10 cellular contexts compared by ENCODE assay signal in the genomic region with DNA sequence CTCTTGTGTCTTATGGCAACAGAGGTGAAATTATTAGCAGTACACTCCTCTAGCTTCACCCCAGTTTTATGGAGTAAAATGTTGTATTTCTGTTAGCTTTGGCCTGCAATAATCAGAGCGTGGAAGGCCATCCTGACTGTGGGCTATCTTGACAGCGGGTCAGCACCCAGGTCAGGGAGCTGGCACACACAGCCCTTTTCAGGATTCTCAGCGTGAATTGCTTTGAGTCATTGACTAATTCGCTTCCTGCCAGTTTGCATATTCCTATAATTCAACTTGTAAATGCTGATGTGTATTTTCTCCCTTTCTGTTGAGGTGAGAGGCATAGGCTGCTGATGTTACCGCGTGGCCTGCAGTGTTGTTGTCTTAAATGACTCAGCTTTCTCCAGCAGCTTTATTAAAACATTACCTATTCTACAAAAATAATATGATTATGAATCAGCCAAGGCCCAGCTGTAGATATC.
DNase-seq lines count a peak whose midpoint lies in the region; ATAC-seq and TF ChIP-seq lines count a peak whose summit lies in the region.
"Had no signal": no experiment of that assay in that cellular context is flagged by ENCODE, and none has a peak within 500 bp of the region (broad histone marks: within the 10 kb centered on the region; RNA-seq: fewer than 3 reads in every experiment).

No MANE protein-coding gene starts in this region.

- TF ChIP-seq CTCF in Panc1 (IDR thresholded peaks at IDR 0.05) (no peak), fibroblast of the aortic adventitia (IDR thresholded peaks at IDR 0.05; ENCODE audit: insufficient read depth, low read length) (no peak), smooth muscle cell (IDR thresholded peaks at IDR 0.05; ENCODE audit: borderline replicate concordance, insufficient read depth, poor library complexity, severe bottlenecking) (no peak)

- no peak overlapping the region for H3K9ac ChIP-seq in smooth muscle cell (ENCODE audit: low read depth)

- CTCF ChIA-PET in Panc1 (lab: Charles Lee) (no interaction called here), HEK293T (lab: Yijun Ruan, JAX) (interaction anchor here (1.1 kb wide), 1 partner anchor 23 kb away, joined by 3 read pairs; no protein-coding TSS in a partner anchor)

- H3K4me3 ChIP-seq in Panc1 (ENCODE audit: low read depth in 2 of 2, low read length in 2 of 2) (no peak overlapping the region), fibroblast of the aortic adventitia (ENCODE audit: low read depth, low read length) (no peak overlapping the region), smooth muscle cell (no peak overlapping the region)
- H3K4me3 ChIP-seq: SK-N-MC had no signal

- no peak overlapping the region for H3K27ac ChIP-seq in Panc1 (ENCODE audit: low read length)
- H3K27ac ChIP-seq in smooth muscle cell (ENCODE audit: low read depth), result peak overlapping the region; percentile 70
- H3K27ac ChIP-seq: SK-N-MC had no signal

- intact Hi-C loops in Panc1 (cut with micrococcal nuclease; ENCODE audit: unreplicated experiment) (no loop called here), posterior cingulate gyrus (cut with DNase I) (no loop called here)

- H3K27me3 ChIP-seq in Panc1 (ENCODE audit: control insufficient read depth, insufficient read depth, low read length) (no peaks in the 10 kb centered on the region), smooth muscle cell (ENCODE audit: low read depth) (no peaks in the 10 kb centered on the region)

- peaks cover 10% of the 10 kb centered on the region for H3K4me1 ChIP-seq in Panc1 (ENCODE audit: control insufficient read depth, insufficient read depth, low read length)
- H3K4me1 ChIP-seq in smooth muscle cell (ENCODE audit: low read depth), result no peaks in the 10 kb centered on the region

- POLR2A ChIA-PET in Panc1 (lab: Charles Lee) (no interaction called here), HEK293T (lab: Yijun Ruan, JAX) (interaction anchor here (0.8 kb wide), 1 partner anchor 54 kb away, joined by 5 read pairs; no protein-coding TSS in a partner anchor)

- ATAC-seq in GM21737 (IDR thresholded peaks at IDR 0.05; ENCODE audit: unreplicated experiment) (peak; percentile 70), Panc1 (peak; percentile 74), HG02763 (IDR thresholded peaks at IDR 0.05; ENCODE audit: unreplicated experiment) (no peak)

- H3K36me3 ChIP-seq in Panc1 (ENCODE audit: control insufficient read depth, insufficient read depth, low read length) (peaks cover 17% of the 10 kb centered on the region; the same call in 1 of the 2 replicates), smooth muscle cell (ENCODE audit: low read depth) (peaks cover 28% of the 10 kb centered on the region)

- H3F3A ChIP-seq in smooth muscle cell (ENCODE audit: low read depth), result peaks cover 3% of the 10 kb centered on the region

- no TSS peak for BruUV-seq in Panc1 (replicated peaks; lab: Mats Ljungman, UMichigan)

- H3K9me3 ChIP-seq in Panc1 (ENCODE audit: control insufficient read depth, insufficient read depth, low read depth, low read length) (no peaks in the 10 kb centered on the region), smooth muscle cell (replicated peaks; ENCODE audit: low read depth) (no peaks in the 10 kb centered on the region)

- DNase-seq in Panc1 (ENCODE audit: low read depth, low spot score), result peak; percentile 58
- peak; percentile 57 for DNase-seq in fibroblast of the aortic adventitia (ENCODE audit: low read depth)
- no peak for DNase-seq in smooth muscle cell (lab: John Stamatoyannopoulos, UW; ENCODE audit: unreplicated experiment)
- DNase-seq in HEK293T (ENCODE audit: extremely low spot score), result no peak
- DNase-seq in HK-2 (ENCODE audit: unreplicated experiment), result no peak
- no peak for DNase-seq in posterior cingulate gyrus
- DNase-seq: stimulated activated naive CD4-positive, alpha-beta T cell had no signal

- in situ Hi-C loops in Panc1 (cut with HindIII; ENCODE audit: low pct_unique_long_range_greater_than_20kb, low sequenced_read_pairs), result no loop called here

- 76% methylated on average over 6 of the region's 6 CpGs for WGBS in smooth muscle cell (ENCODE audit: low lambda C conversion rate)

- peak overlapping the region; percentile 14 for H3K4me2 ChIP-seq in smooth muscle cell

- H3K79me2 ChIP-seq in smooth muscle cell (ENCODE audit: low read depth), result peaks cover 96% of the 10 kb centered on the region

- no peak overlapping the region for H2AFZ ChIP-seq in smooth muscle cell (ENCODE audit: low read depth)

- H4K20me1 ChIP-seq in smooth muscle cell (ENCODE audit: low read depth), result peaks cover 78% of the 10 kb centered on the region

TF ChIP-seq in HEK293T, 16 proteins besides CTCF, POLR2A, EP300 and RAD21:
- TF ChIP-seq TARDBP (IDR thresholded peaks at IDR 0.05), result no peak
- no peak for TF ChIP-seq ELF4 (IDR thresholded peaks at IDR 0.05)

Comparison
In these comparisons a context has a peak if more than half of its experiments do, and no peak if none do; other contexts are left out.
1. DNase-seq: peak in Panc1 (single experiment) and fibroblast of the aortic adventitia (single experiment); none in smooth muscle cell (single experiment), HEK293T (single experiment), HK-2 (single experiment) and posterior cingulate gyrus (0 of 10).